ENCODE assay signal across 25 cellular contexts in the genomic region with DNA sequence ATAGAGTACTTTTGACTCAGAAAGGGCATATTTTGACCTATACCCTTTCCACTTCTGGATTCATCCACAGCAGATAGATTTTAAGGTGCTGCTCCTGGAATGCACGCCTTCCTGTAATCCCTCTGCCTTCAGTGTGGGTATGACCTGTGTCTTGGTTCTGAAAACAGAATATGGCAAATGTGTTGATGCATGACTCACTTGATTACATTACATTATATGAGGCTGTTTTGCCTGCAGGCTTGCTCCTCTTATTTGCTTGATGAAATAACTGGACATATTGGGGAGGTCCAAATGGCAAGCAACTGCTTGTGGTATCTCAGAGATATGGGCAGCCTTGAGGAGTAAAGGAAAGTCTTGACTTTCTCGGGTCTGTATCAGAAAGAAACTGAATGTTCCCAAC.
DNase-seq lines count a peak whose midpoint lies in the region; ATAC-seq and TF ChIP-seq lines count a peak whose summit lies in the region.
"Had no signal": no experiment of that assay in that cellular context is flagged by ENCODE, and none has a peak within 500 bp of the region (broad histone marks: within the 10 kb centered on the region; RNA-seq: fewer than 3 reads in every experiment).

No MANE protein-coding gene starts in this region.

- intact Hi-C loops in MCF 10A (cut with micrococcal nuclease) = no loop called here
- intact Hi-C loops in breast epithelium (cut with DNase I; ENCODE audit: low total_unique reads) = no loop called here

- H3K9me3 ChIP-seq in breast epithelium = peaks cover 0 to 4% of the 10 kb centered on the region in 2 donors
- H3K9me3 ChIP-seq: HAP-1 had no signal

- no peak for TF ChIP-seq POLR2A in breast epithelium (IDR thresholded peaks at IDR 0.05)

- H3K27me3 ChIP-seq in breast epithelium = no peaks in the 10 kb centered on the region

- no peak overlapping the region for H3K4me3 ChIP-seq in breast epithelium
- H3K4me3 ChIP-seq in epithelial cell of esophagus (ENCODE audit: low read length) = no peak overlapping the region
- H3K4me3 ChIP-seq: GM23248, HAP-1 had no signal

- CTCF ChIA-PET in MCF 10A (lab: Yijun Ruan, JAX) = no interaction called here

- peaks cover 9% of the 10 kb centered on the region for H3K4me1 Mint-ChIP-seq in MCF 10A (ENCODE audit: insufficient read depth, unreplicated experiment)
- no peaks in the 10 kb centered on the region for H3K4me1 Mint-ChIP-seq in naive thymus-derived CD8-positive, alpha-beta T cell
- H3K4me1 Mint-ChIP-seq: T-cell had no signal

- no peak for ATAC-seq in naive thymus-derived CD8-positive, alpha-beta T cell
- ATAC-seq: T-cell had no signal

- H3K27ac ChIP-seq in breast epithelium = no peak overlapping the region
- H3K27ac ChIP-seq: 22Rv1, GM23248 had no signal

- no peaks in the 10 kb centered on the region for H3K27me3 Mint-ChIP-seq in MCF 10A (ENCODE audit: insufficient read depth, unreplicated experiment)
- H3K27me3 Mint-ChIP-seq in naive thymus-derived CD8-positive, alpha-beta T cell = no peaks in the 10 kb centered on the region
- H3K27me3 Mint-ChIP-seq: T-cell had no signal

- POLR2A ChIA-PET in MCF 10A (lab: Yijun Ruan, JAX) = interaction anchor here (1.7 kb wide), 1 partner anchor 12 kb away, joined by 3 read pairs; no protein-coding TSS in a partner anchor
- POLR2A ChIA-PET in naive thymus-derived CD8-positive, alpha-beta T cell (lab: Charles Lee) = no interaction called here

- H3K4me3 Mint-ChIP-seq in MCF 10A (ENCODE audit: unreplicated experiment) = no peak overlapping the region
- no peak overlapping the region for H3K4me3 Mint-ChIP-seq in naive thymus-derived CD8-positive, alpha-beta T cell
- H3K4me3 Mint-ChIP-seq: HFFc6, T-cell had no signal

- DNase-seq in MCF 10A (ENCODE audit: unreplicated experiment) (peak; percentile 46), breast epithelium (ENCODE audit: low spot score in 2 of 2) (no peak), RPMI7951 (ENCODE audit: low read depth) (peak; percentile 28), epithelial cell of esophagus (ENCODE audit: low read depth) (peak; percentile 74), DMS53 treated with DMSO at 0.1 percent for 48 hours (lab: John Stamatoyannopoulos, UW; ENCODE audit: unreplicated experiment) (no peak)
- no peak for DNase-seq in naive thymus-derived CD8-positive, alpha-beta T cell
- no peak for DNase-seq in activated CD4-positive, alpha-beta T cell treated with anti-CD3 and anti-CD28 coated beads for 1 hour
- DNase-seq in stimulated activated CD4-positive, alpha-beta T cell treated with anti-CD3 and anti-CD28 coated beads, Interleukin-4, amount 100 ng/mL, for 4 hours = no peak
- DNase-seq: ACHN, Calu3, DND-41, GM23248, HFFc6, KBM-7, MM.1S, NCI-H1048, NCI-H1436, NCI-H187 treated with DMSO at 0.1 percent for 48 hours, NCI-H2171 treated with DMSO at 0.1 percent for 48 hours, NCI-H524, NCI-H82, SHP77, T-cell had no signal

- BruUV-seq in MCF 10A (replicated peaks; lab: Mats Ljungman, UMichigan) = no TSS peak

- H3K4me1 ChIP-seq in breast epithelium = no peaks in the 10 kb centered on the region
- H3K4me1 ChIP-seq: HAP-1 had no signal

- H3K36me3 Mint-ChIP-seq in MCF 10A (ENCODE audit: insufficient read depth, unreplicated experiment) = no peaks in the 10 kb centered on the region
- peaks cover 0 to 4% (median 0%) of the 10 kb centered on the region in 3 donors for H3K36me3 Mint-ChIP-seq in naive thymus-derived CD8-positive, alpha-beta T cell
- H3K36me3 Mint-ChIP-seq: T-cell had no signal

- H3K27ac Mint-ChIP-seq in MCF 10A (ENCODE audit: low read depth, unreplicated experiment) = no peak overlapping the region
- no peak overlapping the region for H3K27ac Mint-ChIP-seq in naive thymus-derived CD8-positive, alpha-beta T cell
- H3K27ac Mint-ChIP-seq: HFFc6, T-cell had no signal

- no peaks in the 10 kb centered on the region for H3K9me3 Mint-ChIP-seq in MCF 10A (ENCODE audit: unreplicated experiment)
- peaks cover 3 to 26% (median 7%) of the 10 kb centered on the region in 9 donors for H3K9me3 Mint-ChIP-seq in naive thymus-derived CD8-positive, alpha-beta T cell

- no peaks in the 10 kb centered on the region for H3K36me3 ChIP-seq in breast epithelium
- H3K36me3 ChIP-seq: HAP-1 had no signal

- TF ChIP-seq CTCF in MCF 10A (IDR thresholded peaks at IDR 0.05; ENCODE audit: unreplicated experiment) (no peak), breast epithelium (IDR thresholded peaks at IDR 0.05) (no peak), epithelial cell of esophagus (IDR thresholded peaks at IDR 0.05; ENCODE audit: insufficient read depth, low read depth, low read length, missing control alignments) (no peak)

Comparison
In these comparisons a context has a peak if more than half of its experiments do, and no peak if none do; other contexts are left out.
1. DNase-seq: peak in MCF 10A (single experiment), RPMI7951 (single experiment) and epithelial cell of esophagus (single experiment); none in breast epithelium (0 of 2), DMS53 treated with DMSO at 0.1 percent for 48 hours (single experiment), naive thymus-derived CD8-positive, alpha-beta T cell (0 of 10), activated CD4-positive, alpha-beta T cell treated with anti-CD3 and anti-CD28 coated beads for 1 hour (single experiment) and stimulated activated CD4-positive, alpha-beta T cell treated with anti-CD3 and anti-CD28 coated beads, Interleukin-4, amount 100 ng/mL, for 4 hours (0 of 2).